Comparison of ENCODE assay signal across 25 cellular contexts in genomic region chr4:177351611-177352010, GRCh38. TPM values are rescaled to one million over a fixed set of nuclear protein-coding genes. Genes with fewer than 3 reads are reported as not detected.
"Had no signal": no experiment of that assay in that cellular context is flagged by ENCODE, and none has a peak within 500 bp of the region (broad histone marks: within the 10 kb centered on the region; RNA-seq: fewer than 3 reads in every experiment).

No MANE protein-coding gene starts in this region.

- H3K27ac ChIP-seq: KMS-11, SJCRH30 had no signal

- DNase-seq: activated CD4-positive, alpha-beta memory T cell treated with anti-CD3 and anti-CD28 coated beads for 36 hours; activated CD4-positive, alpha-beta T cell treated with anti-CD3 and anti-CD28 coated beads, Interleukin-2, amount 10 ng/mL, durations not matched to agents 7 days and 5 days; activated CD4-positive, CD25-positive, alpha-beta regulatory T cell; activated CD8-positive, alpha-beta memory T cell treated with anti-CD3 and anti-CD28 coated beads for 24 hours; activated gamma-delta T cell; activated naive CD4-positive, alpha-beta T cell treated with anti-CD3 and anti-CD28 coated beads for 36 hours; activated T-cell treated with anti-CD3 and anti-CD28 coated beads, Interleukin-2, amount 50 U/mL, for 4 hours; NCI-H1092; NCI-H1417; NCI-H1930; NCI-H2171; NCI-H226; NCI-H526; NCI-H82; OCI-M1; Right ventricle myocardium superior; RPMI8226; SJCRH30; SW 1271 had no signal

- H3K27me3 Mint-ChIP-seq: activated CD4-positive, alpha-beta memory T cell treated with anti-CD3 and anti-CD28 coated beads for 36 hours; activated CD4-positive, alpha-beta T cell treated with anti-CD3 and anti-CD28 coated beads, Interleukin-2, amount 10 ng/mL, durations not matched to agents 7 days and 5 days; activated naive CD8-positive, alpha-beta T cell; activated T-helper 17 cell treated with anti-CD3 and anti-CD28 coated beads, Interleukin-2, amount 50 U/mL, for 72 hours; central memory CD8-positive, alpha-beta T cell had no signal

- H3K4me3 ChIP-seq: SJCRH30 had no signal

- H3K9me3 Mint-ChIP-seq: activated CD4-positive, alpha-beta memory T cell treated with anti-CD3 and anti-CD28 coated beads for 36 hours; activated CD4-positive, alpha-beta T cell treated with anti-CD3 and anti-CD28 coated beads, Interleukin-2, amount 10 ng/mL, durations not matched to agents 7 days and 5 days; activated naive CD4-positive, alpha-beta T cell treated with anti-CD3 and anti-CD28 coated beads for 36 hours; activated T-cell treated with anti-CD3 and anti-CD28 coated beads, Interleukin-2, amount 50 U/mL, for 4 hours; activated T-helper 17 cell treated with anti-CD3 and anti-CD28 coated beads, Interleukin-2, amount 50 U/mL, for 72 hours; central memory CD8-positive, alpha-beta T cell had no signal

- H3K4me1 Mint-ChIP-seq: central memory CD8-positive, alpha-beta T cell had no signal

- ATAC-seq: activated T-cell treated with anti-CD3 and anti-CD28 coated beads, Interleukin-2, amount 50 U/mL, for 4 hours; activated T-helper 17 cell treated with anti-CD3 and anti-CD28 coated beads, Interleukin-2, amount 50 U/mL, for 72 hours; Panc1; SK-N-SH treated with all-trans-retinoic acid at 6 μM for 48 hours had no signal

- H3K27ac Mint-ChIP-seq: activated CD4-positive, alpha-beta memory T cell treated with anti-CD3 and anti-CD28 coated beads for 36 hours; activated CD4-positive, alpha-beta T cell treated with anti-CD3 and anti-CD28 coated beads, Interleukin-2, amount 10 ng/mL, durations not matched to agents 7 days and 5 days; activated naive CD4-positive, alpha-beta T cell treated with anti-CD3 and anti-CD28 coated beads for 36 hours; activated naive CD8-positive, alpha-beta T cell; activated T-helper 17 cell treated with anti-CD3 and anti-CD28 coated beads, Interleukin-2, amount 50 U/mL, for 72 hours had no signal

- H3K4me3 Mint-ChIP-seq: activated CD4-positive, alpha-beta memory T cell treated with anti-CD3 and anti-CD28 coated beads for 36 hours; activated CD4-positive, alpha-beta T cell treated with anti-CD3 and anti-CD28 coated beads, Interleukin-2, amount 10 ng/mL, durations not matched to agents 7 days and 5 days; activated naive CD4-positive, alpha-beta T cell treated with anti-CD3 and anti-CD28 coated beads for 36 hours; activated naive CD8-positive, alpha-beta T cell; activated T-cell treated with anti-CD3 and anti-CD28 coated beads, Interleukin-2, amount 50 U/mL, for 4 hours; activated T-helper 17 cell treated with anti-CD3 and anti-CD28 coated beads, Interleukin-2, amount 50 U/mL, for 72 hours; central memory CD8-positive, alpha-beta T cell had no signal

- H3K27me3 ChIP-seq: SJCRH30 had no signal

- H3K36me3 Mint-ChIP-seq: activated naive CD8-positive, alpha-beta T cell had no signal

RNA-seq across cellular contexts. Expression of gene NEIL3, which starts 41.9 kb away (rescaled TPM):
- total RNA-seq: Right ventricle myocardium superior had no signal
